In the genomic region with DNA sequence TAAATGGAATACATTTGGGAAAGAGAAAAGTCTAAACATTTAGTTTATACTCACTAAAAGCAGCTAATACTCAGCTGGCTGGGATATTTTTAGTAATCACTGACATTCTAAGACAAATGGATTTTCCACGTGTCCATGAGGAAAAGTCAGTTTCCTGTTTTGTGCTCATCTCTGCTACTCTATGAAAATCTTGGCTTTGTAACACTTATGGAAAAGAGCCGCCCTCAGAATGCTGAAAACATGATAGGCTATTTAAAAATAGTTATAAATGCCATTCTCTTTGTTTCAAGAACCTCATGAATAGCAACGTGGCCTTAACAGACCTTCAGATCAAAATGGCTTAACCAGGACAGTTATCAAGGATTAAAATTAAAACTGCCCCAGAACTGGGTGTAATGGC, we compare ENCODE assay signal across 17 cellular contexts. TPM values are rescaled to one million over a fixed set of nuclear protein-coding genes. Genes with fewer than 3 reads are reported as not detected.
A peak's percentile ranks its signal among the peaks of the same experiment; 100 is the strongest.
DNase-seq lines count a peak whose midpoint lies in the region; ATAC-seq, FAIRE-seq and TF ChIP-seq lines count a peak whose summit lies in the region.
"Had no signal": no experiment of that assay in that cellular context is flagged by ENCODE, and none has a peak within 500 bp of the region (broad histone marks: within the 10 kb centered on the region; RNA-seq: fewer than 3 reads in every experiment).

No MANE protein-coding gene starts in this region.

- ATAC-seq in left ventricle myocardium superior (peak; percentile 56), sciatic nerve (peak; percentile 52)

- no peaks in the 10 kb centered on the region for H3K9me3 Mint-ChIP-seq in astrocyte (ENCODE audit: unreplicated experiment)
- H3K9me3 Mint-ChIP-seq in type B pancreatic cell, result no peaks in the 10 kb centered on the region
- no peaks in the 10 kb centered on the region for H3K9me3 Mint-ChIP-seq in activated CD4-positive, alpha-beta memory T cell treated with anti-CD3 and anti-CD28 coated beads for 36 hours

- POLR2A ChIA-PET in AG04450 (lab: Yijun Ruan, JAX), result no interaction called here
- POLR2A ChIA-PET in activated CD4-positive, alpha-beta memory T cell treated with anti-CD3 and anti-CD28 coated beads for 36 hours (lab: Charles Lee), result no interaction called here

- no peak overlapping the region for H3K4me3 ChIP-seq in AG04450 (ENCODE audit: low read depth, low read length)
- no peak overlapping the region for H3K4me3 ChIP-seq in astrocyte (ENCODE audit: insufficient read depth, low read depth, low read length)

- peak overlapping the region; percentile 28 for H3K9ac ChIP-seq in astrocyte (ENCODE audit: low read length)

- CTCF ChIA-PET in AG04450 (lab: Charles Lee), result no interaction called here
- CTCF ChIA-PET in activated CD4-positive, alpha-beta memory T cell treated with anti-CD3 and anti-CD28 coated beads for 36 hours (lab: Charles Lee), result no interaction called here

- H3K27me3 ChIP-seq in AG04450 (ENCODE audit: control insufficient read depth, insufficient read depth, low read length), result no peaks in the 10 kb centered on the region
- H3K27me3 ChIP-seq in astrocyte (ENCODE audit: insufficient read depth, low read length), result no peaks in the 10 kb centered on the region

- H2AFZ ChIP-seq in astrocyte (ENCODE audit: low read depth, low read length), result no peak overlapping the region

- peaks cover 40% of the 10 kb centered on the region for H3K36me3 ChIP-seq in astrocyte (ENCODE audit: insufficient read depth, low read length)

- peak overlapping the region; percentile 2 for H3K4me2 ChIP-seq in astrocyte (ENCODE audit: low read length)

- FAIRE-seq in astrocyte (lab: Jason Lieb, UNC), result peak; percentile 83
- FAIRE-seq: colon had no signal

- H3K27me3 Mint-ChIP-seq in astrocyte (ENCODE audit: low read depth, unreplicated experiment) (no peaks in the 10 kb centered on the region), type B pancreatic cell (no peaks in the 10 kb centered on the region)
- H3K27me3 Mint-ChIP-seq in activated CD4-positive, alpha-beta memory T cell treated with anti-CD3 and anti-CD28 coated beads for 36 hours, result no peaks in the 10 kb centered on the region
- H3K27me3 Mint-ChIP-seq: memory B cell had no signal

- peaks cover 6% of the 10 kb centered on the region for H3K4me1 ChIP-seq in astrocyte (ENCODE audit: insufficient read depth, low read length)

- peaks cover 7% of the 10 kb centered on the region for H3K4me1 Mint-ChIP-seq in astrocyte (ENCODE audit: low read depth, unreplicated experiment)
- H3K4me1 Mint-ChIP-seq in type B pancreatic cell (ENCODE audit: unreplicated experiment), result peaks cover 22% of the 10 kb centered on the region
- H3K4me1 Mint-ChIP-seq in activated CD4-positive, alpha-beta memory T cell treated with anti-CD3 and anti-CD28 coated beads for 36 hours (ENCODE audit: low read depth), result no peaks in the 10 kb centered on the region
- H3K4me1 Mint-ChIP-seq: memory B cell had no signal

- H3K36me3 Mint-ChIP-seq in astrocyte (ENCODE audit: low read depth, unreplicated experiment) (peaks cover 16% of the 10 kb centered on the region), type B pancreatic cell (peaks cover 49% of the 10 kb centered on the region)
- H3K36me3 Mint-ChIP-seq in activated CD4-positive, alpha-beta memory T cell treated with anti-CD3 and anti-CD28 coated beads for 36 hours, result peaks cover 79% of the 10 kb centered on the region

- H3K9me3 ChIP-seq in AG04450 (ENCODE audit: control insufficient read depth, insufficient read depth, low read length) (no peaks in the 10 kb centered on the region), astrocyte (ENCODE audit: insufficient read depth, low read depth, low read length) (no peaks in the 10 kb centered on the region)

- intact Hi-C loops in left ventricle myocardium superior (cut with micrococcal nuclease), result no loop called here
- intact Hi-C loops in sciatic nerve (cut with DNase I), result no loop called here
- intact Hi-C loops in activated CD4-positive, alpha-beta memory T cell treated with anti-CD3 and anti-CD28 coated beads for 36 hours (cut with micrococcal nuclease), result no loop called here

- no peak overlapping the region for H3K4me3 Mint-ChIP-seq in astrocyte (ENCODE audit: unreplicated experiment)
- no peak overlapping the region for H3K4me3 Mint-ChIP-seq in type B pancreatic cell
- H3K4me3 Mint-ChIP-seq in activated CD4-positive, alpha-beta memory T cell treated with anti-CD3 and anti-CD28 coated beads for 36 hours, result no peak overlapping the region
- H3K4me3 Mint-ChIP-seq: memory B cell had no signal

- H3K27ac ChIP-seq in AG04450 (ENCODE audit: low read depth, low read length) (peak overlapping the region; percentile 81), astrocyte (ENCODE audit: low read depth, low read length) (peak overlapping the region; percentile 32)

- H3K79me2 ChIP-seq in astrocyte (ENCODE audit: insufficient read depth, low read length), result no peaks in the 10 kb centered on the region

- peaks cover 10% of the 10 kb centered on the region for H4K20me1 ChIP-seq in astrocyte (ENCODE audit: insufficient read depth, low read length)

- H3K27ac Mint-ChIP-seq in astrocyte (ENCODE audit: unreplicated experiment), result no peak overlapping the region
- H3K27ac Mint-ChIP-seq in type B pancreatic cell, result no peak overlapping the region
- H3K27ac Mint-ChIP-seq in activated CD4-positive, alpha-beta memory T cell treated with anti-CD3 and anti-CD28 coated beads for 36 hours, result no peak overlapping the region
- H3K27ac Mint-ChIP-seq: memory B cell had no signal

- TF ChIP-seq CTCF in AG04450 (IDR thresholded peaks at IDR 0.05; ENCODE audit: low read depth, low read length), result no peak
- TF ChIP-seq CTCF in astrocyte (IDR thresholded peaks at IDR 0.05; ENCODE audit: insufficient read depth, low read depth, low read length), result no peak
- TF ChIP-seq CTCF in type B pancreatic cell (conservative IDR thresholded peaks at IDR 0.05), result no peak

- DNase-seq in AG04450 (ENCODE audit: low read depth, low spot score) (no peak), astrocyte (ENCODE audit: low read depth) (peak; percentile 76), left ventricle myocardium superior (no peak), sciatic nerve (ENCODE audit: low spot score) (no peak), type B pancreatic cell (ENCODE audit: extremely low spot score, unreplicated experiment) (no peak), NCI-H1105 (lab: John Stamatoyannopoulos, UW) (no peak), DMS153 (lab: John Stamatoyannopoulos, UW) (no peak)
- DNase-seq in activated CD4-positive, alpha-beta memory T cell treated with anti-CD3 and anti-CD28 coated beads for 36 hours, result no peak
- DNase-seq: activated CD4-positive, alpha-beta T cell treated with anti-CD3 and anti-CD28 coated beads, Interleukin-2, amount 50 U/mL, for 48 hours; activated effector memory CD4-positive, alpha-beta T cell treated with Interleukin-2 at 50 U/mL for 16 hours; AML-193; DMS79; NCI-H2081; retina had no signal

RNA-seq across cellular contexts. Expression of a gene that starts 29.9 kb away (rescaled TPM):
- not detected in 2 replicates for polyA plus RNA-seq in AG04450 (2011; rRNA removed)
- not detected in 2 replicates for polyA minus RNA-seq in AG04450 (2011; rRNA and poly(A)+ RNA removed)
- total RNA-seq in astrocyte (not detected in 2 replicates), left ventricle myocardium superior (0.37 TPM), sciatic nerve (5.8 TPM), type B pancreatic cell (ENCODE audit: low replicate concordance) (not detected in 2 replicates)
- total RNA-seq in activated CD4-positive, alpha-beta memory T cell treated with anti-CD3 and anti-CD28 coated beads for 36 hours, result not detected
- total RNA-seq: T-helper 1 cell treated with Interleukin-12 subunit alpha and Interleukin-12 subunit beta and Interleukin-4 antibody, amounts not matched to agents 30 ng/mL and 1 ng/mL, for 36 hours had no signal

RNA-seq across cellular contexts. Expression of a gene that starts 49.7 kb away (rescaled TPM):
- 4.7 and 6.3 TPM in 2 replicates for polyA plus RNA-seq in AG04450 (2011; rRNA removed)
- 0.70 and 0.83 TPM in 2 replicates for polyA minus RNA-seq in AG04450 (2011; rRNA and poly(A)+ RNA removed)
- total RNA-seq in astrocyte (6.5 and 8.0 TPM in 2 replicates), left ventricle myocardium superior (2.6 TPM), sciatic nerve (6.6 TPM), type B pancreatic cell (ENCODE audit: low replicate concordance) (18.1 and 31.9 TPM in 2 replicates)
- 10 to 100 TPM; 34.2 to 36.1 TPM for total RNA-seq in activated CD4-positive, alpha-beta memory T cell treated with anti-CD3 and anti-CD28 coated beads for 36 hours
